16 cellular contexts compared by ENCODE assay signal in the genomic region with DNA sequence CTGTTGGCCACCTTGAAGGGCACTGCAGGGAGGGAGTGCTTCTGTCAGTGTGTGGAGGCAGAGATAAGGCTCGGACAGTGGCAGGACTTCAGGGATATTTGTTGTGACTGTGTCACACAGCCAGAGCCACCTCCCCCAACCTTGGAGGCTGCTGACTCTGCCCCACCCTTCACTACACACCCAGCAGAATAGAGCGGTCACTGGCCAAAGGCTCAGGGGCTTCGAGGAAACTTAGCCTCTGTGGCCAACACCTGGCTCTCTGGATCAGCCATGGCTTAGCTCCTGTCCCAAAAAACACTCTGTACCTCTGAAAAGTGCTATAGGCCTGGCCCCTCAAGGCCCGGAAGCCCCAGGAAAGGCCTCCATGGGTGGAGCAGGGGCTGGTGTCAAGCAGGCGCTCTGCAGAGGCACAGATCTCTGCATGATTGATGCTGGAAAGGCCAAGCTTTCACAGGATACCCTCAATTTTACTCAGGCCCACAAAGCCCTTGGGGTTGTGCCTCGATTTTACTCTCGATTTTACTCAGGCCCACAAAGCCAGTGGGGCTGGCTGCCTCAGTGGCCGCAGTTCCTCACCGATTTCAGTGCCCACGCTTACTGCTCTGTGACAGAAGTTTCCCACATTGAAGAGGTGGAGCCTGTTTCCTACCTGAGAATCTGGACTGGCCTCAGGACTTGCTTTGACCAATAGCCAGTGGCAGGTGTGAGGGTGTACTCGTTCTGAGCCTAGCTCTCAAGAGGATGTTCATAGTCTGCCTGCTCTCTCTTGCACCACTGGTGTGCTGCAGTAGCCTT.
DNase-seq lines count a peak whose midpoint lies in the region; ATAC-seq, FAIRE-seq and TF ChIP-seq lines count a peak whose summit lies in the region.
"Had no signal": no experiment of that assay in that cellular context is flagged by ENCODE, and none has a peak within 500 bp of the region (broad histone marks: within the 10 kb centered on the region; RNA-seq: fewer than 3 reads in every experiment).

No MANE protein-coding gene starts in this region.

- TF ChIP-seq CTCF in GM13976 (IDR thresholded peaks at IDR 0.05; ENCODE audit: borderline replicate concordance, control extremely low read depth, extremely low read depth, insufficient read depth, missing control alignments) (no peak), K562 (IDR thresholded peaks at IDR 0.05 in 2 of 3, conservative IDR thresholded peaks at IDR 0.05 in 1 of 3; ENCODE audit: insufficient read depth in 2 of 3, low read depth in 1 of 3, low read length in 3 of 3) (no peak)

- ATAC-seq in GM21381 (IDR thresholded peaks at IDR 0.05; ENCODE audit: unreplicated experiment), result peak; percentile 52
- ATAC-seq in HG02938 (IDR thresholded peaks at IDR 0.05; ENCODE audit: unreplicated experiment), result peak; percentile 44
- peak; percentile 85 for ATAC-seq in K562
- no peak for ATAC-seq in GM21737 (IDR thresholded peaks at IDR 0.05; ENCODE audit: unreplicated experiment)
- no peak for ATAC-seq in HG03139 (IDR thresholded peaks at IDR 0.05; ENCODE audit: unreplicated experiment)
- no peak for ATAC-seq in activated T-helper 17 cell treated with anti-CD3 and anti-CD28 coated beads, Interleukin-2, amount 50 U/mL, for 72 hours (replicated peaks)
- ATAC-seq: right lobe of liver had no signal

- no peak overlapping the region for H2AFZ ChIP-seq in K562 (ENCODE audit: low read depth, low read length)
- H2AFZ ChIP-seq: neural progenitor cell had no signal

- DNase-seq in GM13976 (ENCODE audit: low spot score) (peak; percentile 75), K562 (ENCODE audit: extremely low read depth in 1 of 4, low spot score in 3 of 4) (peak; percentile 33 to 53 (median 41)), CD1c-positive myeloid dendritic cell (ENCODE audit: extremely low spot score) (no peak)
- DNase-seq: activated naive CD4-positive, alpha-beta T cell treated with anti-CD3 and anti-CD28 coated beads, Interleukin-2, amount 10 ng/mL, durations not matched to agents 7 days and 5 days; brain microvascular endothelial cell; right lobe of liver; SK-N-SH; stimulated activated CD4-positive, alpha-beta T cell treated with anti-CD3 and anti-CD28 coated beads, Interleukin-4, amount 100 ng/mL, for 24 hours; stimulated activated naive CD4-positive, alpha-beta T cell; WERI-Rb-1 had no signal

- H4K20me1 ChIP-seq in K562 (replicated peaks; ENCODE audit: control insufficient read depth, insufficient read depth, low read length), result no peaks in the 10 kb centered on the region

- H3K36me3 Mint-ChIP-seq in activated T-helper 17 cell treated with anti-CD3 and anti-CD28 coated beads, Interleukin-2, amount 50 U/mL, for 72 hours (ENCODE audit: low read depth), result no peaks in the 10 kb centered on the region
- H3K36me3 Mint-ChIP-seq: activated naive CD4-positive, alpha-beta T cell treated with anti-CD3 and anti-CD28 coated beads, Interleukin-2, amount 10 ng/mL, durations not matched to agents 7 days and 5 days; neural progenitor cell had no signal

- POLR2A ChIA-PET in K562 (lab: Yijun Ruan, JAX), result no interaction called here

- H3K9me1 ChIP-seq in K562 (ENCODE audit: control insufficient read depth, insufficient read depth, low read length), result no peaks in the 10 kb centered on the region

- H3K4me2 ChIP-seq in K562 (ENCODE audit: insufficient read depth, low read length), result no peak overlapping the region; the same call in 1 of the 2 replicates
- H3K4me2 ChIP-seq: neural progenitor cell, SK-N-SH had no signal

- H3K27me3 ChIP-seq in K562 (ENCODE audit: control insufficient read depth in 2 of 2, insufficient read depth in 2 of 2, low read length in 2 of 2), result peaks cover 0 to 20% of the 10 kb centered on the region in 2 experiments; a peak in 2 of 5 replicates
- H3K27me3 ChIP-seq: brain microvascular endothelial cell, neural progenitor cell, right lobe of liver had no signal

- H3K27ac Mint-ChIP-seq in activated T-helper 17 cell treated with anti-CD3 and anti-CD28 coated beads, Interleukin-2, amount 50 U/mL, for 72 hours, result no peak overlapping the region
- H3K27ac Mint-ChIP-seq: activated naive CD4-positive, alpha-beta T cell treated with anti-CD3 and anti-CD28 coated beads, Interleukin-2, amount 10 ng/mL, durations not matched to agents 7 days and 5 days; neural progenitor cell had no signal

- no peak overlapping the region for H3K4me3 Mint-ChIP-seq in activated T-helper 17 cell treated with anti-CD3 and anti-CD28 coated beads, Interleukin-2, amount 50 U/mL, for 72 hours
- H3K4me3 Mint-ChIP-seq: activated naive CD4-positive, alpha-beta T cell treated with anti-CD3 and anti-CD28 coated beads, Interleukin-2, amount 10 ng/mL, durations not matched to agents 7 days and 5 days; neural progenitor cell had no signal

- no peaks in the 10 kb centered on the region for H3K9me3 Mint-ChIP-seq in activated T-helper 17 cell treated with anti-CD3 and anti-CD28 coated beads, Interleukin-2, amount 50 U/mL, for 72 hours
- H3K9me3 Mint-ChIP-seq: activated naive CD4-positive, alpha-beta T cell treated with anti-CD3 and anti-CD28 coated beads, Interleukin-2, amount 10 ng/mL, durations not matched to agents 7 days and 5 days; neural progenitor cell had no signal

- no TSS peak for BruUV-seq in K562 (replicated peaks; lab: Mats Ljungman, UMichigan)

- no peak for FAIRE-seq in K562 (lab: Jason Lieb, UNC)

- intact Hi-C loops in K562 (cut with micrococcal nuclease), result no loop called here

- no peak overlapping the region for H3K9ac ChIP-seq in K562 (ENCODE audit: insufficient read depth in 1 of 2, low read depth in 2 of 2, low read length in 2 of 2)
- H3K9ac ChIP-seq: neural progenitor cell, SK-N-SH had no signal

- TF ChIP-seq EP300 in K562 (IDR thresholded peaks at IDR 0.05; ENCODE audit: low read length), result no peak

- H3K36me3 ChIP-seq in K562 (ENCODE audit: control insufficient read depth, insufficient read depth, low read length), result no peaks in the 10 kb centered on the region
- H3K36me3 ChIP-seq: brain microvascular endothelial cell, neural progenitor cell, right lobe of liver, WERI-Rb-1 had no signal

- TF ChIP-seq RAD21 in K562 (CRISPR knock-in tag; conservative IDR thresholded peaks at IDR 0.05 in 1 of 2, IDR thresholded peaks at IDR 0.05 in 1 of 2), result no peak

- no peak for TF ChIP-seq POLR2A in K562 (conservative IDR thresholded peaks at IDR 0.05)

- in situ Hi-C loops in GM13976 (cut with MboI; ENCODE audit: low sequenced_read_pairs, unreplicated experiment) (loop anchor here (5.0 to 10.0 kb wide), 3 partner anchors 161 to 508 kb away; no protein-coding TSS in a partner anchor), K562 (cut with MboI) (loop anchor here (5.0 kb wide), 1 partner anchor 511 kb away; no protein-coding TSS in a partner anchor)

- no peak overlapping the region for H3K27ac ChIP-seq in K562 (ENCODE audit: extremely low read depth, low read depth, low read length)
- H3K27ac ChIP-seq: brain microvascular endothelial cell, neural progenitor cell, right lobe of liver, WERI-Rb-1 had no signal

- H3K9me3 ChIP-seq in K562 (replicated peaks; ENCODE audit: control insufficient read depth, insufficient read depth, low read depth, low read length), result no peaks in the 10 kb centered on the region
- H3K9me3 ChIP-seq: right lobe of liver, SK-N-SH had no signal

- no peaks in the 10 kb centered on the region for H3K4me1 Mint-ChIP-seq in activated T-helper 17 cell treated with anti-CD3 and anti-CD28 coated beads, Interleukin-2, amount 50 U/mL, for 72 hours
- H3K4me1 Mint-ChIP-seq: activated naive CD4-positive, alpha-beta T cell treated with anti-CD3 and anti-CD28 coated beads, Interleukin-2, amount 10 ng/mL, durations not matched to agents 7 days and 5 days had no signal

- no peaks in the 10 kb centered on the region for H3K79me2 ChIP-seq in K562 (ENCODE audit: control insufficient read depth, insufficient read depth, low read length)

- H3K4me1 ChIP-seq in K562 (replicated peaks in 1 of 2; ENCODE audit: control insufficient read depth in 2 of 2, insufficient read depth in 2 of 2, low read length in 2 of 2), result peaks cover 0 to 2% of the 10 kb centered on the region in 2 experiments; a peak in 1 of 5 replicates
- H3K4me1 ChIP-seq: right lobe of liver had no signal

- WGBS in K562 (ENCODE audit: insufficient coverage, low coverage, missing lambda C conversion rate), result 1% methylated on average over 10 of the region's 11 CpGs

- CTCF ChIA-PET in K562 (lab: Yijun Ruan, JAX; ENCODE audit: low intra/inter-chr PET ratio), result no interaction called here

- no peak overlapping the region for H3K4me3 ChIP-seq in K562
- H3K4me3 ChIP-seq: neural progenitor cell, right lobe of liver had no signal

- H3K27me3 Mint-ChIP-seq in activated T-helper 17 cell treated with anti-CD3 and anti-CD28 coated beads, Interleukin-2, amount 50 U/mL, for 72 hours, result peaks cover 10% of the 10 kb centered on the region

TF ChIP-seq in K562, 482 proteins besides CTCF, POLR2A, EP300 and RAD21:
- TF ChIP-seq, protein P1, sequence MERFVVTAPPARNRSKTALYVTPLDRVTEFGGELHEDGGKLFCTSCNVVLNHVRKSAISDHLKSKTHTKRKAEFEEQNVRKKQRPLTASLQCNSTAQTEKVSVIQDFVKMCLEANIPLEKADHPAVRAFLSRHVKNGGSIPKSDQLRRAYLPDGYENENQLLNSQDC (CRISPR knock-in tag; IDR thresholded peaks at IDR 0.05), result no peak
- no peak for TF ChIP-seq NCOA6 (IDR thresholded peaks at IDR 0.05)
- TF ChIP-seq DMBX1 (CRISPR knock-in tag; IDR thresholded peaks at IDR 0.05; ENCODE audit: borderline replicate concordance), result no peak
- TF ChIP-seq ARID1B (IDR thresholded peaks at IDR 0.05), result 0 out of 2 replicates have a peak, but pooled peaks have one; percentile 47
- TF ChIP-seq TAL1 (IDR thresholded peaks at IDR 0.05), result peak; percentile 53; the same call in 1 of the 2 replicates
- no peak for TF ChIP-seq SIX5 (IDR thresholded peaks at IDR 0.05; ENCODE audit: borderline replicate concordance in 1 of 2, insufficient read depth in 1 of 2, low read depth in 1 of 2, low read length in 2 of 2)
- peak; percentile 65; the same call in 1 of the 2 replicates for TF ChIP-seq CBFA2T3 (IDR thresholded peaks at IDR 0.05)
- peak; percentile 41 for TF ChIP-seq CBFA2T2 (conservative IDR thresholded peaks at IDR 0.05)
- no peak for TF ChIP-seq ZNF668 (CRISPR knock-in tag; IDR thresholded peaks at IDR 0.05)
- peak; percentile 48 for TF ChIP-seq TCF3 (CRISPR knock-in tag; IDR thresholded peaks at IDR 0.05)
- TF ChIP-seq, protein P2, sequence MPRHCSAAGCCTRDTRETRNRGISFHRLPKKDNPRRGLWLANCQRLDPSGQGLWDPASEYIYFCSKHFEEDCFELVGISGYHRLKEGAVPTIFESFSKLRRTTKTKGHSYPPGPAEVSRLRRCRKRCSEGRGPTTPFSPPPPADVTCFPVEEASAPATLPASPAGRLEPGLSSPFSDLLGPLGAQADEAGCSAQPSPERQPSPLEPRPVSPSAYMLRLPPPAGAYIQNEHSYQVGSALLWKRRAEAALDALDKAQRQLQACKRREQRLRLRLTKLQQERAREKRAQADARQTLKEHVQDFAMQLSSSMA (CRISPR knock-in tag; IDR thresholded peaks at IDR 0.05), result no peak
- TF ChIP-seq NCOR1 (IDR thresholded peaks at IDR 0.05), result peak; percentile 17; the same call in 1 of the 2 replicates

Comparison
In these comparisons a context has a peak if more than half of its experiments do, and no peak if none do; other contexts are left out.
1. ATAC-seq: peak in GM21381 (single experiment), HG02938 (single experiment) and K562 (single experiment); none in GM21737 (single experiment), HG03139 (single experiment) and activated T-helper 17 cell treated with anti-CD3 and anti-CD28 coated beads, Interleukin-2, amount 50 U/mL, for 72 hours (single experiment).